ENCODE assay signal across 15 cellular contexts in genomic region chr10:2979267-2979660, GRCh38.
DNase-seq lines count a peak whose midpoint lies in the region; ATAC-seq and TF ChIP-seq lines count a peak whose summit lies in the region.
"Had no signal": no experiment of that assay in that cellular context is flagged by ENCODE, and none has a peak within 500 bp of the region (broad histone marks: within the 10 kb centered on the region; RNA-seq: fewer than 3 reads in every experiment).

No MANE protein-coding gene starts in this region.

- no peaks in the 10 kb centered on the region for H3K9me3 Mint-ChIP-seq in stimulated activated effector memory CD8-positive, alpha-beta T cell treated with anti-CD3 and anti-CD28 coated beads, Interleukin-12 subunit alpha, Interleukin-12 subunit beta, amount 100 ng/mL, for 72 hours
- H3K9me3 Mint-ChIP-seq: activated CD4-positive, alpha-beta memory T cell treated with anti-CD3 and anti-CD28 coated beads, Interleukin-2, amount 10 ng/mL, durations not matched to agents 7 days and 5 days; T-helper 1 cell treated with Interleukin-12 subunit alpha and Interleukin-12 subunit beta and Interleukin-4 antibody, amounts not matched to agents 30 μg/mL and 1 μg/mL, for 36 hours had no signal

- H3K9me3 ChIP-seq in upper lobe of right lung, result no peaks in the 10 kb centered on the region
- H3K9me3 ChIP-seq: esophagus squamous epithelium had no signal

- peak; percentile 36 for ATAC-seq in Right ventricle myocardium superior (ENCODE audit: poor library complexity)
- peak; percentile 88 for ATAC-seq in upper lobe of right lung
- ATAC-seq in HG03135 (IDR thresholded peaks at IDR 0.05; ENCODE audit: unreplicated experiment), result no peak
- no peak for ATAC-seq in stimulated activated effector memory CD8-positive, alpha-beta T cell treated with anti-CD3 and anti-CD28 coated beads, Interleukin-12 subunit alpha, Interleukin-12 subunit beta, amount 100 ng/mL, for 72 hours

- intact Hi-C loops in Right ventricle myocardium superior (cut with DNase I), result no loop called here
- intact Hi-C loops in cardiac septum (cut with DNase I), result no loop called here
- intact Hi-C loops in upper lobe of right lung (cut with DNase I), result no loop called here

- H3K4me3 ChIP-seq in upper lobe of right lung, result no peak overlapping the region
- H3K4me3 ChIP-seq: esophagus squamous epithelium had no signal

- no peaks in the 10 kb centered on the region for H3K27me3 ChIP-seq in upper lobe of right lung

- no peak overlapping the region for H3K27ac Mint-ChIP-seq in stimulated activated effector memory CD8-positive, alpha-beta T cell treated with anti-CD3 and anti-CD28 coated beads, Interleukin-12 subunit alpha, Interleukin-12 subunit beta, amount 100 ng/mL, for 72 hours
- H3K27ac Mint-ChIP-seq: activated CD4-positive, alpha-beta memory T cell treated with anti-CD3 and anti-CD28 coated beads, Interleukin-2, amount 10 ng/mL, durations not matched to agents 7 days and 5 days; T-helper 1 cell treated with Interleukin-12 subunit alpha and Interleukin-12 subunit beta and Interleukin-4 antibody, amounts not matched to agents 30 μg/mL and 1 μg/mL, for 36 hours had no signal

- DNase-seq in Right ventricle myocardium superior (no peak), cardiac septum (ENCODE audit: low spot score) (no peak), SKM-1 treated with dmso at 0.1 percent for 144 hours (lab: John Stamatoyannopoulos, UW; ENCODE audit: unreplicated experiment) (peak; percentile 34), inferior parietal cortex (ENCODE audit: extremely low spot score) (peak; percentile 29), upper lobe of right lung (no peak), iPS-NIHi7 (ENCODE audit: extremely low spot score) (no peak)
- DNase-seq in stimulated activated effector memory CD8-positive, alpha-beta T cell treated with anti-CD3 and anti-CD28 coated beads, Interleukin-12 subunit alpha, Interleukin-12 subunit beta, amount 100 ng/mL, for 72 hours (ENCODE audit: low spot score in 2 of 2), result no peak
- DNase-seq: activated CD4-positive, alpha-beta memory T cell treated with anti-CD3 and anti-CD28 coated beads, Interleukin-2, amount 10 ng/mL, durations not matched to agents 7 days and 5 days; activated naive CD4-positive, alpha-beta T cell treated with Interleukin-2 at 50 U/mL for 16 hours; esophagus squamous epithelium; kidney; NCI-H187 treated with DMSO at 0.1 percent for 48 hours; trophoblast cell had no signal

- peaks cover 5% of the 10 kb centered on the region for H3K36me3 Mint-ChIP-seq in stimulated activated effector memory CD8-positive, alpha-beta T cell treated with anti-CD3 and anti-CD28 coated beads, Interleukin-12 subunit alpha, Interleukin-12 subunit beta, amount 100 ng/mL, for 72 hours

- H3K4me1 ChIP-seq in upper lobe of right lung, result no peaks in the 10 kb centered on the region
- H3K4me1 ChIP-seq: esophagus squamous epithelium had no signal

- no peaks in the 10 kb centered on the region for H3K36me3 ChIP-seq in upper lobe of right lung
- H3K36me3 ChIP-seq: esophagus squamous epithelium had no signal

- H3K4me3 Mint-ChIP-seq in stimulated activated effector memory CD8-positive, alpha-beta T cell treated with anti-CD3 and anti-CD28 coated beads, Interleukin-12 subunit alpha, Interleukin-12 subunit beta, amount 100 ng/mL, for 72 hours, result no peak overlapping the region
- H3K4me3 Mint-ChIP-seq: activated CD4-positive, alpha-beta memory T cell treated with anti-CD3 and anti-CD28 coated beads, Interleukin-2, amount 10 ng/mL, durations not matched to agents 7 days and 5 days; T-helper 1 cell treated with Interleukin-12 subunit alpha and Interleukin-12 subunit beta and Interleukin-4 antibody, amounts not matched to agents 30 μg/mL and 1 μg/mL, for 36 hours had no signal

- no peak for TF ChIP-seq CTCF in upper lobe of right lung (IDR thresholded peaks at IDR 0.05)

- no peaks in the 10 kb centered on the region for H3K4me1 Mint-ChIP-seq in stimulated activated effector memory CD8-positive, alpha-beta T cell treated with anti-CD3 and anti-CD28 coated beads, Interleukin-12 subunit alpha, Interleukin-12 subunit beta, amount 100 ng/mL, for 72 hours
- H3K4me1 Mint-ChIP-seq: activated CD4-positive, alpha-beta memory T cell treated with anti-CD3 and anti-CD28 coated beads, Interleukin-2, amount 10 ng/mL, durations not matched to agents 7 days and 5 days had no signal

- no peak overlapping the region for H3K27ac ChIP-seq in upper lobe of right lung
- H3K27ac ChIP-seq: esophagus squamous epithelium had no signal

Comparison
In these comparisons a context has a peak if more than half of its experiments do, and no peak if none do; other contexts are left out.
1. ATAC-seq: peak in Right ventricle myocardium superior (single experiment) and upper lobe of right lung (single experiment); none in HG03135 (single experiment) and stimulated activated effector memory CD8-positive, alpha-beta T cell treated with anti-CD3 and anti-CD28 coated beads, Interleukin-12 subunit alpha, Interleukin-12 subunit beta, amount 100 ng/mL, for 72 hours (single experiment).
2. DNase-seq: peak in SKM-1 treated with dmso at 0.1 percent for 144 hours (single experiment) and inferior parietal cortex (single experiment); none in Right ventricle myocardium superior (single experiment), cardiac septum (single experiment), upper lobe of right lung (single experiment), iPS-NIHi7 (single experiment) and stimulated activated effector memory CD8-positive, alpha-beta T cell treated with anti-CD3 and anti-CD28 coated beads, Interleukin-12 subunit alpha, Interleukin-12 subunit beta, amount 100 ng/mL, for 72 hours (0 of 2).